Comparison of ENCODE assay signal across 1 cellular context in genomic region chr22:17966403-17966717, GRCh38.
TF ChIP-seq lines count a peak whose summit lies in the region.

No MANE protein-coding gene starts in this region.

TF ChIP-seq in A549, 52 proteins besides CTCF, POLR2A, EP300 and RAD21:
- no peak for TF ChIP-seq REST (IDR thresholded peaks at IDR 0.05)
- no peak for TF ChIP-seq KDM1A (IDR thresholded peaks at IDR 0.05; ENCODE audit: low read depth)
- no peak for TF ChIP-seq CBX8 (IDR thresholded peaks at IDR 0.05)
- no peak for TF ChIP-seq HEYL (CRISPR knock-in tag; IDR thresholded peaks at IDR 0.05)
